In the genomic region with DNA sequence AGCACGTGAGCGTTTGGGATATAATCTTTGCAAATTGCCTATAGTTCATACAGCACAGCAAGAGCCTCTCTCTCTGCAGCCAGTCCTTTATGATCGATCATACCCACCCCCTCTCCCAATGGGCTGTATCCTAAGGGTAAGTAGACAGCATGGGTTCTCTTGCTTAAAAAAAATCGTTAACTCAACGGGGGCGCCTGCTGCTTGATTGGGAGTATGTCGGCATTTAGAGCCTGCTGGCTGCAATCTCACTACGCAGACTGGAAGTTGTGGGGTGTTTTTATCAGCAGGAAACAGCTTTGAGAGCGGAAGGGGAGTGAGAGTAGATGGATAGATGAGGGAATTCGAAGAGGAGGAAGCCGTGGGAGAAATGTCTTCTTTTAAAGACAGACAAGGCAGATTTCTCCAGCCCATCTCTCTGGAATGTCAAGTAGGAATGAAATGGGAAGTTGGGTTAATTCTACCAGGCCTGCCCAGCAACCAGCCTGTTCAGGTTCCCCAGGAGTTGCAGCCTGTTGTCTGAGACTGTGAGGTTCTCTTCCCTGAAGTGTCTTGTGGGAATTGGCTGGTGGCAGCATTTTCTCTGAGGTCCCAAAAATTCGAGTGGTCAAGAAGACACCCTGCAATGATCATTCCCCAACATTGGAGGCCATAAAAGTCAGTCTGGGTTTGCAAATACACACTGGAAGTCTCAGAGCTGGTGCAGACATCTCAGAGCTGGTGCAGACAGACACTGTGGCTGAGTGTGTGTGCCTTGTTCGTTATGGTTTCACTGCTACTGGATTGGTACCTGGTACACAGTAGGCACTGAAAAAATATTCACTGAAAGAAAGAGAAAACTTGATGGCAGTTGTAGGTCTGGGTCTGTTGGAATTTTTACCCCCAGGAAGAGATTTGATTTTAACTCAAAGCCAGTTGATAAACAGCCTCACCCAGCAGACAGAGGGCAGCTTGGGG, we compare ENCODE assay signal across 14 cellular contexts.
DNase-seq lines count a peak whose midpoint lies in the region; ATAC-seq lines count a peak whose summit lies in the region.
"Had no signal": no experiment of that assay in that cellular context is flagged by ENCODE, and none has a peak within 500 bp of the region (broad histone marks: within the 10 kb centered on the region; RNA-seq: fewer than 3 reads in every experiment).

No MANE protein-coding gene starts in this region.

- no peak for ATAC-seq in activated CD8-positive, alpha-beta memory T cell treated with anti-CD3 and anti-CD28 coated beads, Interleukin-2, amount 10 ng/mL, durations not matched to agents 7 days and 5 days
- no peak for ATAC-seq in effector memory CD8-positive, alpha-beta T cell (replicated peaks)
- no peak for ATAC-seq in GM19467 (IDR thresholded peaks at IDR 0.05; ENCODE audit: unreplicated experiment)
- ATAC-seq: Panc1 had no signal

- no peaks in the 10 kb centered on the region for H4K20me1 ChIP-seq in GM23248 (ENCODE audit: insufficient read depth)

- no peak overlapping the region for H3K4me2 ChIP-seq in GM23248 (ENCODE audit: unreplicated experiment)

- H3K9ac ChIP-seq in NT2/D1 (ENCODE audit: insufficient read length, low read depth) (peak overlapping the region; percentile 36), rectal smooth muscle tissue (ENCODE audit: low read length) (no peak overlapping the region), GM23248 (no peak overlapping the region)

- H3K9me3 ChIP-seq in NT2/D1 (ENCODE audit: insufficient read depth, low read length) (no peaks in the 10 kb centered on the region), GM23248 (ENCODE audit: low read depth) (no peaks in the 10 kb centered on the region)

- H3K36me3 ChIP-seq in NT2/D1 (ENCODE audit: insufficient read depth, insufficient read length, low read length) (no peaks in the 10 kb centered on the region), rectal smooth muscle tissue (ENCODE audit: control insufficient read depth, insufficient read depth, low read length) (no peaks in the 10 kb centered on the region), GM23248 (ENCODE audit: low read depth) (no peaks in the 10 kb centered on the region)

- H3K9me3 Mint-ChIP-seq in activated CD8-positive, alpha-beta memory T cell treated with anti-CD3 and anti-CD28 coated beads, Interleukin-2, amount 10 ng/mL, durations not matched to agents 7 days and 5 days (ENCODE audit: low read depth), result no peaks in the 10 kb centered on the region
- no peaks in the 10 kb centered on the region for H3K9me3 Mint-ChIP-seq in effector memory CD8-positive, alpha-beta T cell

- H3K4me3 Mint-ChIP-seq in activated CD8-positive, alpha-beta memory T cell treated with anti-CD3 and anti-CD28 coated beads, Interleukin-2, amount 10 ng/mL, durations not matched to agents 7 days and 5 days, result no peak overlapping the region
- H3K4me3 Mint-ChIP-seq in effector memory CD8-positive, alpha-beta T cell, result peak overlapping the region in 1 of 2 donors; percentile 35

- H2AFZ ChIP-seq in GM23248, result no peak overlapping the region

- in situ Hi-C loops in GM23248 (cut with MboI), result no loop called here

- CTCF ChIA-PET in activated CD8-positive, alpha-beta memory T cell treated with anti-CD3 and anti-CD28 coated beads, Interleukin-2, amount 10 ng/mL, durations not matched to agents 7 days and 5 days (lab: Charles Lee), result interaction anchor here (0.5 to 1.4 kb wide), 2 partner anchors 101 to 108 kb away, joined by 3 to 7 read pairs; no protein-coding TSS in a partner anchor

- no peaks in the 10 kb centered on the region for H3K27me3 Mint-ChIP-seq in activated CD8-positive, alpha-beta memory T cell treated with anti-CD3 and anti-CD28 coated beads, Interleukin-2, amount 10 ng/mL, durations not matched to agents 7 days and 5 days
- H3K27me3 Mint-ChIP-seq in effector memory CD8-positive, alpha-beta T cell, result no peaks in the 10 kb centered on the region

- 3 to 4% methylated on average over 13 of the region's 13 CpGs for WGBS in GM23248 (ENCODE audit: low coverage in 1 of 2, low lambda C conversion rate in 2 of 2, missing lambda C conversion rate in 2 of 2), 2 experiments

- H3K27me3 ChIP-seq in NT2/D1 (ENCODE audit: insufficient read depth, insufficient read length) (no peaks in the 10 kb centered on the region), rectal smooth muscle tissue (ENCODE audit: control insufficient read depth, insufficient read depth, low read length) (no peaks in the 10 kb centered on the region), GM23248 (replicated peaks; ENCODE audit: insufficient read depth) (no peaks in the 10 kb centered on the region)

- no peak for DNase-seq in activated CD8-positive, alpha-beta memory T cell treated with anti-CD3 and anti-CD28 coated beads, Interleukin-2, amount 10 ng/mL, durations not matched to agents 7 days and 5 days
- DNase-seq in activated CD8-positive, alpha-beta memory T cell treated with anti-CD3 and anti-CD28 coated beads for 24 hours, result no peak
- DNase-seq in NT2/D1 (ENCODE audit: low read depth, low spot score), result no peak
- no peak for DNase-seq in effector memory CD8-positive, alpha-beta T cell
- no peak for DNase-seq in GM23248
- no peak for DNase-seq in SK-N-DZ (ENCODE audit: low spot score)
- DNase-seq: ACHN; activated T-cell treated with anti-CD3 and anti-CD28 coated beads, Interleukin-2, amount 50 U/mL, for 48 hours; NCI-H2029; stimulated activated CD4-positive, alpha-beta T cell treated with anti-CD3 and anti-CD28 coated beads, Interleukin-2, amount 100 ng/mL, for 24 hours; T1000 had no signal

- no peaks in the 10 kb centered on the region for H3K79me2 ChIP-seq in GM23248 (ENCODE audit: insufficient read depth)

- peaks cover 47% of the 10 kb centered on the region for H3K4me1 Mint-ChIP-seq in activated CD8-positive, alpha-beta memory T cell treated with anti-CD3 and anti-CD28 coated beads, Interleukin-2, amount 10 ng/mL, durations not matched to agents 7 days and 5 days
- peaks cover 48 to 80% of the 10 kb centered on the region in 2 donors for H3K4me1 Mint-ChIP-seq in effector memory CD8-positive, alpha-beta T cell (ENCODE audit: low read depth in 2 of 2)

- H3K9me2 ChIP-seq in GM23248 (ENCODE audit: insufficient read depth), result no peaks in the 10 kb centered on the region

- H3K4me3 ChIP-seq in NT2/D1 (ENCODE audit: insufficient read length, low read depth), result no peak overlapping the region
- H3K4me3 ChIP-seq in rectal smooth muscle tissue (ENCODE audit: low read length), result no peak overlapping the region
- no peak overlapping the region for H3K4me3 ChIP-seq in GM23248

- H3K4me1 ChIP-seq in NT2/D1 (ENCODE audit: insufficient read depth, insufficient read length) (no peaks in the 10 kb centered on the region), rectal smooth muscle tissue (ENCODE audit: control insufficient read depth, insufficient read depth, low read length) (peaks cover 13% of the 10 kb centered on the region), GM23248 (ENCODE audit: insufficient read depth) (peaks cover 5% of the 10 kb centered on the region; the same call in 1 of the 2 replicates)

- peak overlapping the region; percentile 15 for H3K27ac Mint-ChIP-seq in activated CD8-positive, alpha-beta memory T cell treated with anti-CD3 and anti-CD28 coated beads, Interleukin-2, amount 10 ng/mL, durations not matched to agents 7 days and 5 days
- peak overlapping the region; percentile 18 to 83 for H3K27ac Mint-ChIP-seq in effector memory CD8-positive, alpha-beta T cell

- peaks cover 17% of the 10 kb centered on the region for H3K36me3 Mint-ChIP-seq in activated CD8-positive, alpha-beta memory T cell treated with anti-CD3 and anti-CD28 coated beads, Interleukin-2, amount 10 ng/mL, durations not matched to agents 7 days and 5 days
- H3K36me3 Mint-ChIP-seq in effector memory CD8-positive, alpha-beta T cell (ENCODE audit: insufficient read depth), result no peaks in the 10 kb centered on the region

- H3F3A ChIP-seq in GM23248 (ENCODE audit: insufficient read depth), result peaks cover 5% of the 10 kb centered on the region; the same call in 1 of the 2 replicates

- H3K27ac ChIP-seq in rectal smooth muscle tissue (ENCODE audit: low read depth, low read length) (peak overlapping the region; percentile 6), GM23248 (no peak overlapping the region)
